ENCODE assay signal across 8 cellular contexts in genomic region chr17:18859256-18859655, GRCh38. TPM values are rescaled to one million over a fixed set of nuclear protein-coding genes. Genes with fewer than 3 reads are reported as not detected.
DNase-seq lines count a peak whose midpoint lies in the region; ATAC-seq, FAIRE-seq and TF ChIP-seq lines count a peak whose summit lies in the region.

No MANE protein-coding gene starts in this region.

- no peak overlapping the region for H2BK120ac ChIP-seq in IMR-90 (ENCODE audit: low read depth, low read length)

- CTCF ChIA-PET in IMR-90 (lab: Yijun Ruan, JAX): no interaction called here
- CTCF ChIA-PET in HepG2 (lab: Yijun Ruan, JAX; ENCODE audit: low intra/inter-chr PET ratio, low total read pairs): interaction anchor here (1.6 kb wide), 1 partner anchor 233 kb away, joined by 4 read pairs; no protein-coding TSS in a partner anchor
- CTCF ChIA-PET in RWPE1 (lab: Yijun Ruan, JAX): interaction anchor here (0.7 kb wide), 1 partner anchor 765 kb away, joined by 3 read pairs; no protein-coding TSS in a partner anchor

- peak overlapping the region; percentile 33; the same call in 1 of the 2 replicates for H3K4ac ChIP-seq in IMR-90 (ENCODE audit: low read depth, low read length)

- TF ChIP-seq POLR2A in IMR-90 (IDR thresholded peaks at IDR 0.05; ENCODE audit: low read depth, low read length) (no peak), HepG2 (IDR thresholded peaks at IDR 0.05; ENCODE audit: insufficient read depth in 1 of 2, low read depth in 2 of 2, low read length in 2 of 2) (no peak)

- 80% methylated on average over 1 of the region's 4 CpGs; no CpG with 5 or more reads in 1 of the 2 experiments for whole genome bisulfite sequencing in IMR-90 (ENCODE audit: extremely low coverage in 2 of 2, insufficient read length in 1 of 2), 2 experiments
- WGBS in HepG2 (ENCODE audit: low lambda C conversion rate): 42% methylated on average over 4 of the region's 4 CpGs

- H3K4me1 ChIP-seq in IMR-90 (ENCODE audit: control insufficient read depth, insufficient read depth, low read length): peaks cover 4% of the 10 kb centered on the region; the same call in 1 of the 2 replicates
- H3K4me1 ChIP-seq in HepG2 (ENCODE audit: insufficient read depth, low read length): peaks cover 53% of the 10 kb centered on the region

- H3K14ac ChIP-seq in IMR-90 (replicated peaks; ENCODE audit: low read depth, low read length): no peak overlapping the region

- POLR2A ChIA-PET in IMR-90 (lab: Charles Lee; ENCODE audit: unreplicated experiment) (interaction anchor here (0.6 kb wide), 1 partner anchor 9 kb away, joined by 4 read pairs; no protein-coding TSS in a partner anchor), HepG2 (lab: Yijun Ruan, JAX) (interaction anchor here (1.9 to 2.2 kb wide), 2 partner anchors 8 to 162 kb away, joined by 6 to 27 read pairs; no protein-coding TSS in a partner anchor), RWPE1 (lab: Yijun Ruan, JAX; ENCODE audit: low non-redundant PET) (interaction anchor here (0.5 kb wide), 1 partner anchor 13 kb away, joined by 3 read pairs; no protein-coding TSS in a partner anchor)

- H4K8ac ChIP-seq in IMR-90 (ENCODE audit: low read depth in 2 of 2, low read length in 2 of 2): no peak overlapping the region

- no peaks in the 10 kb centered on the region for H3K36me3 ChIP-seq in IMR-90 (ENCODE audit: control insufficient read depth, insufficient read depth, low read length)
- H3K36me3 ChIP-seq in HepG2 (replicated peaks in 1 of 2; ENCODE audit: control insufficient read depth in 1 of 2, insufficient read depth in 2 of 2, low read length in 2 of 2): no peaks in the 10 kb centered on the region
- H3K36me3 ChIP-seq in MG63: no peaks in the 10 kb centered on the region

- in situ Hi-C loops in IMR-90 (cut with MboI; ENCODE audit: low sequenced_read_pairs): no loop called here
- in situ Hi-C loops in astrocyte of the cerebellum (cut with HindIII; ENCODE audit: low sequenced_read_pairs): no loop called here
- in situ Hi-C loops in HepG2 (cut with HindIII; ENCODE audit: extremely low pct_ligation_motif_present, low pct_unique_long_range_greater_than_20kb): no loop called here

- no peaks in the 10 kb centered on the region for H3K9me3 ChIP-seq in IMR-90 (ENCODE audit: control insufficient read depth, insufficient read depth, low read length)
- H3K9me3 ChIP-seq in HepG2 (ENCODE audit: low read length): no peaks in the 10 kb centered on the region
- no peaks in the 10 kb centered on the region for H3K9me3 ChIP-seq in MG63

- no peak overlapping the region for H2BK15ac ChIP-seq in IMR-90 (ENCODE audit: low read depth, low read length)

- TF ChIP-seq CTCF in IMR-90 (conservative IDR thresholded peaks at IDR 0.05; ENCODE audit: low read depth, low read length): no peak
- TF ChIP-seq CTCF in astrocyte of the cerebellum (IDR thresholded peaks at IDR 0.05; ENCODE audit: low read depth, low read length, missing control alignments): no peak
- TF ChIP-seq CTCF in HepG2 (CRISPR knock-in tag; IDR thresholded peaks at IDR 0.05): no peak
- TF ChIP-seq CTCF in RWPE1 (conservative IDR thresholded peaks at IDR 0.05; ENCODE audit: low read depth): no peak

- DNase-seq in AG20443 (ENCODE audit: low spot score): peak; percentile 33
- peak; percentile 73 for DNase-seq in IMR-90
- DNase-seq in astrocyte of the cerebellum (ENCODE audit: low read depth): no peak
- DNase-seq in HepG2 (ENCODE audit: low spot score): peak; percentile 28
- no peak for DNase-seq in MG63
- DNase-seq in left lobe of liver (ENCODE audit: low spot score): no peak
- DNase-seq in RWPE1 (ENCODE audit: low spot score): no peak
- DNase-seq in DMS 273 treated with DMSO at 0.1 percent for 48 hours (lab: John Stamatoyannopoulos, UW): no peak

- H2BK20ac ChIP-seq in IMR-90 (ENCODE audit: low read depth, low read length): no peak overlapping the region

- H3K27ac ChIP-seq in IMR-90 (ENCODE audit: insufficient read depth, low read length) (no peak overlapping the region), HepG2 (ENCODE audit: extremely low read length, insufficient read depth, low read length) (peak overlapping the region; percentile 11), RWPE1 (no peak overlapping the region)

- intact Hi-C loops in IMR-90 (cut with micrococcal nuclease): loop anchor here (5.0 kb wide), 1 partner anchor 78 kb away; no protein-coding TSS in a partner anchor
- intact Hi-C loops in HepG2 (cut with micrococcal nuclease; ENCODE audit: unreplicated experiment): no loop called here

- no peak overlapping the region for H3K56ac ChIP-seq in IMR-90 (ENCODE audit: extremely low read depth, insufficient read depth, low read length)

- H3K9ac ChIP-seq in IMR-90 (ENCODE audit: low read depth, low read length) (no peak overlapping the region), HepG2 (ENCODE audit: insufficient read depth, low read depth, low read length) (peak overlapping the region; percentile 92)

- FAIRE-seq in HepG2 (lab: Jason Lieb, UNC): no peak

- no peak overlapping the region for H4K91ac ChIP-seq in IMR-90 (ENCODE audit: insufficient read depth, low read depth, low read length)

- H3K23ac ChIP-seq in IMR-90 (ENCODE audit: low read depth, low read length): peak overlapping the region; percentile 68

- H3K27me3 ChIP-seq in IMR-90 (ENCODE audit: control insufficient read depth, insufficient read depth, low read length): no peaks in the 10 kb centered on the region
- no peaks in the 10 kb centered on the region; a peak in 1 of 5 replicates for H3K27me3 ChIP-seq in HepG2 (ENCODE audit: control insufficient read depth in 1 of 2, insufficient read depth in 2 of 2, low read length in 2 of 2)
- no peaks in the 10 kb centered on the region for H3K27me3 ChIP-seq in MG63

- H4K5ac ChIP-seq in IMR-90 (ENCODE audit: low read depth, low read length): no peak overlapping the region

- peak overlapping the region; percentile 19 for H2BK5ac ChIP-seq in IMR-90 (ENCODE audit: low read depth, low read length, poor library complexity, severe bottlenecking)

- H3K18ac ChIP-seq in IMR-90 (ENCODE audit: low read depth, low read length): no peak overlapping the region

- no peak overlapping the region for H2AFZ ChIP-seq in IMR-90 (replicated peaks; ENCODE audit: low read length, poor library complexity)
- no peak overlapping the region for H2AFZ ChIP-seq in HepG2 (ENCODE audit: low read length)

- H3K79me1 ChIP-seq in IMR-90 (ENCODE audit: low read depth in 1 of 2, low read length in 2 of 2): peaks cover 25 to 66% of the 10 kb centered on the region in 2 experiments

- dilution Hi-C loops in IMR-90 (cut with HindIII; ENCODE audit: low sequenced_read_pairs, unreplicated experiment): no loop called here

- H2AK5ac ChIP-seq in IMR-90 (ENCODE audit: low read depth, low read length): no peak overlapping the region

- H3K4me2 ChIP-seq in IMR-90 (ENCODE audit: low read depth, low read length) (peak overlapping the region; percentile 99), HepG2 (ENCODE audit: low read depth, low read length) (peak overlapping the region; percentile 81)

- TF ChIP-seq EP300 in HepG2 (IDR thresholded peaks at IDR 0.05; ENCODE audit: low read depth in 2 of 2, low read length in 2 of 2): no peak
- no peak for TF ChIP-seq EP300 in HepG2 (CRISPR knock-in tag; IDR thresholded peaks at IDR 0.05; ENCODE audit: borderline replicate concordance)

- no peak overlapping the region for H2AK9ac ChIP-seq in IMR-90 (replicated peaks; ENCODE audit: low read depth, low read length, poor library complexity)

- H3K9me1 ChIP-seq in IMR-90 (ENCODE audit: insufficient read depth, low read length): 0 out of 2 replicates have a peak, but pooled peaks cover 7% of the 10 kb centered on the region

- no peak overlapping the region for H3K4me3 ChIP-seq in IMR-90 (ENCODE audit: insufficient read depth, low read depth, low read length)
- peak overlapping the region; percentile 70 for H3K4me3 ChIP-seq in astrocyte of the cerebellum (ENCODE audit: low read depth, low read length)
- peak overlapping the region; percentile 88 to 97 (median 89); a peak in 5 of 6 replicates for H3K4me3 ChIP-seq in HepG2 (replicated peaks in 1 of 3; ENCODE audit: insufficient read depth in 1 of 3, low read depth in 2 of 3, low read length in 3 of 3)
- no peak overlapping the region; the same call in 1 of the 2 replicates for H3K4me3 ChIP-seq in MG63

- H4K20me1 ChIP-seq in IMR-90 (ENCODE audit: insufficient read depth, low read length) (peaks cover 7% of the 10 kb centered on the region), HepG2 (ENCODE audit: insufficient read depth, low read length) (no peaks in the 10 kb centered on the region)

- peaks cover 32% of the 10 kb centered on the region for H3K79me2 ChIP-seq in HepG2 (ENCODE audit: insufficient read depth, low read length)

- TF ChIP-seq RAD21 in IMR-90 (IDR thresholded peaks at IDR 0.05; ENCODE audit: low read length) (no peak), HepG2 (CRISPR knock-in tag; IDR thresholded peaks at IDR 0.05) (no peak)

- no TSS peak for BruUV-seq in IMR-90 (replicated peaks; lab: Mats Ljungman, UMichigan)
- BruUV-seq in HepG2 (replicated peaks; lab: Mats Ljungman, UMichigan): no TSS peak

- ATAC-seq in IMR-90 (ENCODE audit: low read depth): peak; percentile 2; the same call in 1 of the 2 replicates
- ATAC-seq in HepG2: no peak
- no peak for ATAC-seq in left lobe of liver

RNA-seq across cellular contexts. Expression of gene PRPSAP2, which starts 1.3 kb away (rescaled TPM):
- total RNA-seq in IMR-90 (2012; rRNA removed) (28.1 and 35.3 TPM in 2 replicates), HepG2 (2016; rRNA removed; fragmentation: Illumina TruSeq; extraction: Trizol) (58.9 and 68.2 TPM in 2 replicates), left lobe of liver (15.6 TPM)
- polyA plus RNA-seq in IMR-90 (2012; rRNA removed) (19.1 and 22.9 TPM in 2 replicates), HepG2 (2011; rRNA removed) (28.7 and 34.0 TPM in 2 replicates)
- 9.4 and 11.3 TPM in 2 replicates for polyA plus RNA-seq in IMR-90 (2012; cell fraction: cytosol; rRNA removed)
- 6.8 and 25.8 TPM in 2 replicates for polyA plus RNA-seq in IMR-90 (2012; cell fraction: nucleus; rRNA removed; ENCODE audit: low replicate concordance)
- total RNA-seq in HepG2 (2016; cell fraction: cytosol; rRNA removed; fragmentation: Illumina TruSeq; extraction: Trizol; ENCODE audit: low read depth): 48.9 and 56.1 TPM in 2 replicates
- total RNA-seq in HepG2 (2016; cell fraction: insoluble cytoplasmic fraction; rRNA removed; fragmentation: Illumina TruSeq; extraction: Trizol): 56.6 and 61.3 TPM in 2 replicates
- total RNA-seq in HepG2 (2016; cell fraction: membrane; rRNA removed; fragmentation: Illumina TruSeq; extraction: Trizol): 42.1 and 42.4 TPM in 2 replicates
- total RNA-seq in HepG2 (2016; cell fraction: nucleus; rRNA removed; fragmentation: Illumina TruSeq; extraction: Trizol): 41.0 and 44.0 TPM in 2 replicates
- 22.7 and 27.0 TPM in 2 replicates for polyA plus RNA-seq in HepG2 (2011; cell fraction: cytosol; rRNA removed)
- 15.4 and 18.1 TPM in 2 replicates for polyA plus RNA-seq in HepG2 (2011; cell fraction: nucleus; rRNA removed)
- polyA plus RNA-seq in HepG2 (2012): 24.0 and 32.6 TPM in 2 replicates
- 8.2 and 10.7 TPM in 2 replicates for polyA plus RNA-seq in HepG2 (2016; cell fraction: cytosol; fragmentation: Illumina TruSeq; extraction: Trizol; ENCODE audit: low read depth)
- polyA plus RNA-seq in HepG2 (2016; cell fraction: insoluble cytoplasmic fraction; fragmentation: Illumina TruSeq; extraction: Trizol; ENCODE audit: low read depth): 50.2 and 51.7 TPM in 2 replicates
- polyA plus RNA-seq in HepG2 (2016; cell fraction: membrane; fragmentation: Illumina TruSeq; extraction: Trizol; ENCODE audit: low read depth): 14.4 and 16.2 TPM in 2 replicates
- 50.9 and 58.2 TPM in 2 replicates for polyA plus RNA-seq in HepG2 (2016; cell fraction: nucleus; fragmentation: Illumina TruSeq; extraction: Trizol; ENCODE audit: insufficient read depth, low read depth)
- 24.3 and 32.4 TPM in 2 replicates for polyA minus RNA-seq in HepG2 (2011; rRNA and poly(A)+ RNA removed; ENCODE audit: low replicate concordance)
- 22.4 and 24.4 TPM in 2 replicates for polyA minus RNA-seq in HepG2 (2011; cell fraction: cytosol; rRNA and poly(A)+ RNA removed)
- polyA minus RNA-seq in HepG2 (2011; cell fraction: nucleus; rRNA and poly(A)+ RNA removed): 50.0 and 63.9 TPM in 2 replicates
- total RNA-seq in MG63 (2014; rRNA removed; shearing (Covaris generic); ENCODE audit: low replicate concordance): 19.0 and 24.0 TPM in 2 replicates

Comparison
In these comparisons a context has a peak if more than half of its experiments do, and no peak if none do; other contexts are left out.
1. DNase-seq: peak in AG20443 (single experiment), IMR-90 (single experiment) and HepG2 (single experiment); none in astrocyte of the cerebellum (single experiment), MG63 (single experiment), left lobe of liver (single experiment), RWPE1 (single experiment) and DMS 273 treated with DMSO at 0.1 percent for 48 hours (single experiment).
2. H3K4me3 ChIP-seq: peak in astrocyte of the cerebellum (single experiment) and HepG2 (3 of 3); none in IMR-90 (single experiment) and MG63 (single experiment).